12 cellular contexts compared by ENCODE assay signal in the genomic region with DNA sequence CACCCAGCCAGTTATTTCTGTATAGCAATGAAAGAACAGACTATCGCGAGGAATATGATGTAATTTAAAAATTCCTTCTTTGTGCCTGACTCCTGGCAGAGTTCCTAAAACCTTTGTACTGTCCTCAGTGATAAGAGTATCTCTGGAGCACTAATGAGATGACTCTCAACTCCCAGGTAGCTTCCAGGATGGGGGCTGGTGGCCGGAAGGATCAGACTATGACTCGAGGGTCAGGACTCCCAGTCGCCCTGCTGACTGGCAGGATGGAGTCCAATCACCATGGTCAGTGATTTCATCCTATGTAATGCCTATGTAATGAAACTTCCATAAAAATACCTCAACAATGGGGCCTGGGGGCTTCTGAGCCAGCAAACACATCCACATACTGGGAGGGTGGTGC.
"Had no signal": no experiment of that assay in that cellular context is flagged by ENCODE, and none has a peak within 500 bp of the region (broad histone marks: within the 10 kb centered on the region; RNA-seq: fewer than 3 reads in every experiment).

No MANE protein-coding gene starts in this region.

- H3K27me3 ChIP-seq: neural progenitor cell, ovary had no signal

- H3K9me3 ChIP-seq: esophagus squamous epithelium, heart left ventricle, ovary, stomach, thoracic aorta had no signal

- H3K4me3 Mint-ChIP-seq: activated naive CD4-positive, alpha-beta T cell treated with anti-CD3 and anti-CD28 coated beads, Interleukin-2, amount 10 ng/mL, durations not matched to agents 7 days and 5 days; brain; neural progenitor cell had no signal

- H3K27ac Mint-ChIP-seq: activated naive CD4-positive, alpha-beta T cell treated with anti-CD3 and anti-CD28 coated beads, Interleukin-2, amount 10 ng/mL, durations not matched to agents 7 days and 5 days; activated T-helper 2 cell treated with anti-CD3 and anti-CD28 coated beads, Interferon-gamma antibody, Interleukin-2, Interleukin-4, amounts not matched to agents 10 μg/mL and 5 μg/mL and 100 μg/mL, durations not matched to agents 14 hours and 24 hours and 36 hours; brain; neural progenitor cell had no signal

- H3K9me3 Mint-ChIP-seq: activated naive CD4-positive, alpha-beta T cell treated with anti-CD3 and anti-CD28 coated beads, Interleukin-2, amount 10 ng/mL, durations not matched to agents 7 days and 5 days; activated T-helper 2 cell treated with anti-CD3 and anti-CD28 coated beads, Interferon-gamma antibody, Interleukin-2, Interleukin-4, amounts not matched to agents 10 μg/mL and 5 μg/mL and 100 μg/mL, durations not matched to agents 14 hours and 24 hours and 36 hours; neural progenitor cell had no signal

- DNase-seq: activated naive CD4-positive, alpha-beta T cell treated with anti-CD3 and anti-CD28 coated beads, Interleukin-2, amount 10 ng/mL, durations not matched to agents 7 days and 5 days; dorsolateral prefrontal cortex; esophagus squamous epithelium; foreskin fibroblast; ovary; stomach; T-helper 2 cell had no signal

- H3K4me1 Mint-ChIP-seq: activated naive CD4-positive, alpha-beta T cell treated with anti-CD3 and anti-CD28 coated beads, Interleukin-2, amount 10 ng/mL, durations not matched to agents 7 days and 5 days had no signal

- H3K36me3 Mint-ChIP-seq: activated naive CD4-positive, alpha-beta T cell treated with anti-CD3 and anti-CD28 coated beads, Interleukin-2, amount 10 ng/mL, durations not matched to agents 7 days and 5 days; brain; neural progenitor cell had no signal

- H3K27ac ChIP-seq: dorsolateral prefrontal cortex, esophagus squamous epithelium, heart left ventricle, neural progenitor cell, ovary, stomach, thoracic aorta had no signal

- ATAC-seq: heart left ventricle had no signal
